8 cellular contexts compared by ENCODE assay signal in genomic region chr3:113698891-113699465, GRCh38.
A peak's percentile ranks its signal among the peaks of the same experiment; 100 is the strongest.
DNase-seq lines count a peak whose midpoint lies in the region.

No MANE protein-coding gene starts in this region.

- H3K4me1 Mint-ChIP-seq in dendritic cell treated with granulocyte-macrophage colony-stimulating factor and Interleukin-4, amounts not matched to agents 40 ng/mL and 50 ng/mL, for 4 days (ENCODE audit: low read depth): peaks cover 27% of the 10 kb centered on the region

- H3K27me3 Mint-ChIP-seq in dendritic cell treated with granulocyte-macrophage colony-stimulating factor and Interleukin-4, amounts not matched to agents 40 ng/mL and 50 ng/mL, for 4 days: peaks cover 8% of the 10 kb centered on the region

- H3K9ac ChIP-seq in HUES6 (ENCODE audit: low read length) (peak overlapping the region; percentile 40), mucosa of rectum (ENCODE audit: low read depth in 1 of 2, low read length in 2 of 2) (no peak overlapping the region)

- H3K36me3 Mint-ChIP-seq in dendritic cell treated with granulocyte-macrophage colony-stimulating factor and Interleukin-4, amounts not matched to agents 40 ng/mL and 50 ng/mL, for 4 days (ENCODE audit: low read depth): peaks cover 6% of the 10 kb centered on the region

- DNase-seq in AG08395 (ENCODE audit: low spot score): peak; percentile 9
- DNase-seq in posterior cingulate gyrus: no peak
- no peak for DNase-seq in NCI-H524 (lab: John Stamatoyannopoulos, UW)
- no peak for DNase-seq in NCI-H82 treated with DMSO at 0.1 percent for 48 hours (lab: John Stamatoyannopoulos, UW; ENCODE audit: unreplicated experiment)
- DNase-seq in NCI-H526 (lab: John Stamatoyannopoulos, UW): no peak

- H3K27ac ChIP-seq in HUES6 (ENCODE audit: low read depth, low read length) (no peak overlapping the region), mucosa of rectum (ENCODE audit: low read depth in 2 of 2, low read length in 2 of 2) (peak overlapping the region in 1 of 2 donors; percentile 16)

- H3K4me1 ChIP-seq in HUES6 (ENCODE audit: control insufficient read depth, insufficient read depth, low read length): peaks cover 7% of the 10 kb centered on the region
- H3K4me1 ChIP-seq in mucosa of rectum (ENCODE audit: control insufficient read depth in 2 of 2, insufficient read depth in 2 of 2, low read length in 2 of 2): peaks cover 13 to 27% of the 10 kb centered on the region in 2 donors

- H3K4me3 ChIP-seq in HUES6 (ENCODE audit: low read depth, low read length) (peak overlapping the region; percentile 53), mucosa of rectum (ENCODE audit: low read length in 2 of 2) (peak overlapping the region; percentile 28 to 81)

- no peaks in the 10 kb centered on the region for H3K36me3 ChIP-seq in HUES6 (ENCODE audit: control insufficient read depth, insufficient read depth, low read length)
- H3K36me3 ChIP-seq in mucosa of rectum (ENCODE audit: control insufficient read depth in 2 of 2, insufficient read depth in 2 of 2, low read length in 2 of 2): no peaks in the 10 kb centered on the region

- H3K27ac Mint-ChIP-seq in dendritic cell treated with granulocyte-macrophage colony-stimulating factor and Interleukin-4, amounts not matched to agents 40 ng/mL and 50 ng/mL, for 4 days: peak overlapping the region; percentile 18

- H3K9me3 Mint-ChIP-seq in dendritic cell treated with granulocyte-macrophage colony-stimulating factor and Interleukin-4, amounts not matched to agents 40 ng/mL and 50 ng/mL, for 4 days: no peaks in the 10 kb centered on the region

- H3K4me3 Mint-ChIP-seq in dendritic cell treated with granulocyte-macrophage colony-stimulating factor and Interleukin-4, amounts not matched to agents 40 ng/mL and 50 ng/mL, for 4 days: peak overlapping the region; percentile 60

- H3K27me3 ChIP-seq in HUES6 (ENCODE audit: control insufficient read depth, insufficient read depth, low read length): no peaks in the 10 kb centered on the region
- no peaks in the 10 kb centered on the region for H3K27me3 ChIP-seq in mucosa of rectum (ENCODE audit: control insufficient read depth in 2 of 2, insufficient read depth in 2 of 2, low read length in 2 of 2)

- intact Hi-C loops in dendritic cell treated with granulocyte-macrophage colony-stimulating factor and Interleukin-4, amounts not matched to agents 40 ng/mL and 50 ng/mL, for 4 days (cut with micrococcal nuclease): loop anchor here (5.0 to 10.0 kb wide), 2 partner anchors 74 to 187 kb away; no protein-coding TSS in a partner anchor
- intact Hi-C loops in posterior cingulate gyrus (cut with DNase I): no loop called here

- no peaks in the 10 kb centered on the region for H3K9me3 ChIP-seq in HUES6 (ENCODE audit: control insufficient read depth, insufficient read depth, low read depth, low read length)
- no peaks in the 10 kb centered on the region for H3K9me3 ChIP-seq in mucosa of rectum (ENCODE audit: control insufficient read depth in 2 of 2, low read length in 2 of 2)
